ENCODE assay signal across 21 cellular contexts in genomic region chr7:80146561-80146960, GRCh38. TPM values are rescaled to one million over a fixed set of nuclear protein-coding genes. Genes with fewer than 3 reads are reported as not detected.
DNase-seq lines count a peak whose midpoint lies in the region; ATAC-seq, FAIRE-seq and TF ChIP-seq lines count a peak whose summit lies in the region.
"Had no signal": no experiment of that assay in that cellular context is flagged by ENCODE, and none has a peak within 500 bp of the region (broad histone marks: within the 10 kb centered on the region; RNA-seq: fewer than 3 reads in every experiment).

No MANE protein-coding gene starts in this region.

- H3K4me2 ChIP-seq in astrocyte (ENCODE audit: low read length) (no peak overlapping the region), keratinocyte (ENCODE audit: control insufficient read depth, extremely low read depth, insufficient read depth, low read depth, low read length) (peak overlapping the region; percentile 52), smooth muscle cell (peak overlapping the region; percentile 76)

- H3K9me3 ChIP-seq in HEK293 (ENCODE audit: control insufficient read depth, insufficient read depth, low read depth, low read length) (no peaks in the 10 kb centered on the region), astrocyte (ENCODE audit: insufficient read depth, low read depth, low read length) (no peaks in the 10 kb centered on the region), keratinocyte (ENCODE audit: control insufficient read depth, low read depth, low read length) (no peaks in the 10 kb centered on the region), smooth muscle cell (replicated peaks; ENCODE audit: low read depth) (no peaks in the 10 kb centered on the region)
- H3K9me3 ChIP-seq: ascending aorta, gastrocnemius medialis, mucosa of descending colon had no signal

- CTCF ChIA-PET in HEK293 (lab: Yijun Ruan, JAX): interaction anchor here (0.9 kb wide), 1 partner anchor 13 kb away, joined by 3 read pairs; no protein-coding TSS in a partner anchor

- H3K27ac Mint-ChIP-seq in astrocyte (ENCODE audit: unreplicated experiment) (peak overlapping the region; percentile 93), nephron progenitor cell (no peak overlapping the region)
- H3K27ac Mint-ChIP-seq: activated naive CD4-positive, alpha-beta T cell treated with anti-CD3 and anti-CD28 coated beads, Interleukin-2, amount 50 U/mL, for 72 hours; CD4-positive, alpha-beta T cell had no signal

- H3K36me3 Mint-ChIP-seq in astrocyte (ENCODE audit: low read depth, unreplicated experiment) (peaks cover 3% of the 10 kb centered on the region), nephron progenitor cell (ENCODE audit: low read depth) (peaks cover 5% of the 10 kb centered on the region)
- H3K36me3 Mint-ChIP-seq: activated naive CD4-positive, alpha-beta T cell treated with anti-CD3 and anti-CD28 coated beads, Interleukin-2, amount 50 U/mL, for 72 hours; WTC11 had no signal

- H3K4me1 ChIP-seq in HEK293 (ENCODE audit: control insufficient read depth, insufficient read depth, low read length) (peaks cover 59% of the 10 kb centered on the region), astrocyte (ENCODE audit: insufficient read depth, low read length) (peaks cover 13% of the 10 kb centered on the region), keratinocyte (ENCODE audit: control insufficient read depth, extremely low read depth, insufficient read depth, low read length) (peaks cover 51% of the 10 kb centered on the region), smooth muscle cell (ENCODE audit: low read depth) (peaks cover 68% of the 10 kb centered on the region)
- H3K4me1 ChIP-seq: gastrocnemius medialis had no signal

- no peak for DNase-seq in astrocyte (ENCODE audit: low read depth)
- no peak for DNase-seq in keratinocyte (ENCODE audit: low read depth, low spot score)
- DNase-seq in smooth muscle cell (lab: John Stamatoyannopoulos, UW; ENCODE audit: unreplicated experiment): no peak
- DNase-seq in urothelium cell line (ENCODE audit: low spot score): no peak
- no peak for DNase-seq in nephron progenitor cell
- DNase-seq: CD4-positive, alpha-beta T cell; gastrocnemius medialis; H9; hypothalamus; mucosa of descending colon; NCI-H1092 treated with DMSO at 0.1 percent for 48 hours; NCI-H187 treated with DMSO at 0.1 percent for 48 hours; substantia nigra had no signal

- peaks cover 30% of the 10 kb centered on the region for H3F3A ChIP-seq in smooth muscle cell (ENCODE audit: low read depth)

- H4K20me1 ChIP-seq in astrocyte (ENCODE audit: insufficient read depth, low read length): peaks cover 11% of the 10 kb centered on the region
- peaks cover 7% of the 10 kb centered on the region for H4K20me1 ChIP-seq in keratinocyte (ENCODE audit: control insufficient read depth, extremely low read depth, insufficient read depth, low read length)
- peaks cover 100% of the 10 kb centered on the region for H4K20me1 ChIP-seq in smooth muscle cell (ENCODE audit: low read depth)

- peaks cover 97% of the 10 kb centered on the region for H3K79me2 ChIP-seq in astrocyte (ENCODE audit: insufficient read depth, low read length)
- H3K79me2 ChIP-seq in keratinocyte (ENCODE audit: control insufficient read depth, insufficient read depth, low read length): peaks cover 97% of the 10 kb centered on the region
- peaks cover 99% of the 10 kb centered on the region for H3K79me2 ChIP-seq in smooth muscle cell (ENCODE audit: low read depth)

- POLR2A ChIA-PET in HEK293 (lab: Yijun Ruan, JAX): interaction anchor here (1.5 to 1.8 kb wide), 1 partner anchor 12 kb away, joined by 7 to 8 read pairs; the partner anchor contains the start of gene GNAI1

- H3K9me1 ChIP-seq in keratinocyte (ENCODE audit: control insufficient read depth, extremely low read depth, insufficient read depth, low read length): peaks cover 11% of the 10 kb centered on the region

- dilution Hi-C loops in keratinocyte (cut with MboI; ENCODE audit: extremely low pct_ligation_motif_present, low sequenced_read_pairs): no loop called here

- no peaks in the 10 kb centered on the region for H3K9me3 Mint-ChIP-seq in astrocyte (ENCODE audit: unreplicated experiment)
- no peaks in the 10 kb centered on the region for H3K9me3 Mint-ChIP-seq in nephron progenitor cell
- H3K9me3 Mint-ChIP-seq: activated naive CD4-positive, alpha-beta T cell treated with anti-CD3 and anti-CD28 coated beads, Interleukin-2, amount 50 U/mL, for 72 hours; CD4-positive, alpha-beta T cell; H9; neural crest cell; WTC11 had no signal

- H3K36me3 ChIP-seq in HEK293 (ENCODE audit: control insufficient read depth in 2 of 2, insufficient read depth in 1 of 2, low read length in 2 of 2) (no peaks in the 10 kb centered on the region), astrocyte (ENCODE audit: insufficient read depth, low read length) (no peaks in the 10 kb centered on the region), keratinocyte (ENCODE audit: control insufficient read depth in 2 of 2, extremely low read depth in 1 of 2, insufficient read depth in 2 of 2, low read length in 2 of 2) (no peaks in the 10 kb centered on the region), smooth muscle cell (ENCODE audit: low read depth) (no peaks in the 10 kb centered on the region)
- H3K36me3 ChIP-seq: ascending aorta, gastrocnemius medialis had no signal

- H3K9ac ChIP-seq in astrocyte (ENCODE audit: low read length): no peak overlapping the region
- no peak overlapping the region for H3K9ac ChIP-seq in keratinocyte (ENCODE audit: control insufficient read depth, extremely low read depth, insufficient read depth, low read length)
- peak overlapping the region; percentile 40 for H3K9ac ChIP-seq in smooth muscle cell (ENCODE audit: low read depth)

- H3K27me3 ChIP-seq in astrocyte (ENCODE audit: insufficient read depth, low read length) (no peaks in the 10 kb centered on the region), keratinocyte (ENCODE audit: control insufficient read depth, extremely low read depth, insufficient read depth, low read length) (no peaks in the 10 kb centered on the region), smooth muscle cell (ENCODE audit: low read depth) (no peaks in the 10 kb centered on the region)
- H3K27me3 ChIP-seq: ascending aorta, gastrocnemius medialis had no signal

- H3K4me3 ChIP-seq in HEK293 (ENCODE audit: low read depth, low read length) (no peak overlapping the region), astrocyte (ENCODE audit: insufficient read depth, low read depth, low read length) (no peak overlapping the region), keratinocyte (ENCODE audit: control insufficient read depth in 2 of 3, extremely low read depth in 1 of 3, insufficient read depth in 2 of 3, low read depth in 1 of 3, low read length in 3 of 3) (no peak overlapping the region), smooth muscle cell (peak overlapping the region; percentile 1)
- H3K4me3 ChIP-seq: ascending aorta, gastrocnemius medialis, mucosa of descending colon had no signal

- H3K4me3 Mint-ChIP-seq in astrocyte (ENCODE audit: unreplicated experiment) (no peak overlapping the region), nephron progenitor cell (no peak overlapping the region)
- H3K4me3 Mint-ChIP-seq: CD4-positive, alpha-beta T cell; H9; neural crest cell; WTC11 had no signal

- H3K27me3 Mint-ChIP-seq in astrocyte (ENCODE audit: low read depth, unreplicated experiment) (no peaks in the 10 kb centered on the region), nephron progenitor cell (ENCODE audit: low read depth, poor library complexity) (no peaks in the 10 kb centered on the region)
- H3K27me3 Mint-ChIP-seq: CD4-positive, alpha-beta T cell had no signal

- 76% methylated on average over 1 of the region's 1 CpG for WGBS in smooth muscle cell (ENCODE audit: low lambda C conversion rate)

- no peak overlapping the region for H2AFZ ChIP-seq in astrocyte (ENCODE audit: low read depth, low read length)
- no peak overlapping the region for H2AFZ ChIP-seq in keratinocyte (ENCODE audit: control insufficient read depth, low read length)
- H2AFZ ChIP-seq in smooth muscle cell (ENCODE audit: low read depth): no peak overlapping the region

- H3K27ac ChIP-seq in HEK293 (ENCODE audit: extremely low read depth, low read depth, low read length) (no peak overlapping the region), astrocyte (ENCODE audit: low read depth, low read length) (peak overlapping the region; percentile 30), keratinocyte (ENCODE audit: control insufficient read depth, insufficient read depth, low read length) (peak overlapping the region; percentile 73), smooth muscle cell (ENCODE audit: low read depth) (peak overlapping the region; percentile 86)
- H3K27ac ChIP-seq: ascending aorta, gastrocnemius medialis had no signal

- H3K4me1 Mint-ChIP-seq in astrocyte (ENCODE audit: low read depth, unreplicated experiment) (peaks cover 33% of the 10 kb centered on the region), nephron progenitor cell (peaks cover 46% of the 10 kb centered on the region)

- ATAC-seq in HG02884 (IDR thresholded peaks at IDR 0.05; ENCODE audit: unreplicated experiment): no peak
- ATAC-seq: activated naive CD4-positive, alpha-beta T cell treated with anti-CD3 and anti-CD28 coated beads, Interleukin-2, amount 50 U/mL, for 72 hours; gastrocnemius medialis; mucosa of descending colon; Right ventricle myocardium inferior had no signal

- TF ChIP-seq CTCF in HEK293 (tag by site-specific recombination; IDR thresholded peaks at IDR 0.05) (no peak), astrocyte (IDR thresholded peaks at IDR 0.05; ENCODE audit: insufficient read depth, low read depth, low read length) (no peak), keratinocyte (optimal IDR thresholded peaks at IDR 0.05 in 1 of 3, IDR thresholded peaks at IDR 0.05 in 1 of 3, conservative IDR thresholded peaks at IDR 0.05 in 1 of 3; ENCODE audit: extremely low read depth in 1 of 3, insufficient read depth in 2 of 3, low read length in 3 of 3) (no peak), smooth muscle cell (IDR thresholded peaks at IDR 0.05; ENCODE audit: borderline replicate concordance, insufficient read depth, poor library complexity, severe bottlenecking) (no peak), nephron progenitor cell (IDR thresholded peaks at IDR 0.05) (no peak)

- FAIRE-seq in astrocyte (lab: Jason Lieb, UNC) (peak; percentile 26), keratinocyte (lab: Jason Lieb, UNC) (no peak), urothelium cell line (lab: Jason Lieb, UNC) (no peak)
- FAIRE-seq: GM12892 had no signal

RNA-seq across cellular contexts. Expression of gene GNAI1, which starts 11.9 kb away (rescaled TPM):
- total RNA-seq in astrocyte (32.9 and 35.5 TPM in 2 replicates), smooth muscle cell (204 and 226 TPM in 2 replicates)
- polyA plus RNA-seq in keratinocyte (41.7 to 84.1 TPM (median 56.9 TPM) in 3 replicates), smooth muscle cell (183 and 223 TPM in 2 replicates)
- 234 TPM for polyA plus RNA-seq in keratinocyte (2011; ENCODE audit: low read depth)
- 31.0 and 75.0 TPM in 2 replicates for polyA plus RNA-seq in keratinocyte (2011; cell fraction: cytosol; rRNA removed)
- 74.0 and 79.8 TPM in 2 replicates for polyA plus RNA-seq in keratinocyte (2011; cell fraction: nucleus; rRNA removed)
- polyA plus RNA-seq in keratinocyte (2012; ENCODE audit: low replicate concordance): 56.1 and 146 TPM in 2 replicates
- 6.2 to 56.0 TPM (median 42.7 TPM) in 3 replicates for polyA minus RNA-seq in keratinocyte
- 33.4 TPM for polyA minus RNA-seq in keratinocyte (2011; cell fraction: cytosol; rRNA and poly(A)+ RNA removed)
- polyA minus RNA-seq in keratinocyte (2011; cell fraction: nucleus; rRNA and poly(A)+ RNA removed): 29.4 and 65.7 TPM in 2 replicates
